In genomic region chr18:23826850-23827620, GRCh38 we compare ENCODE assay signal across 12 cellular contexts.
DNase-seq lines count a peak whose midpoint lies in the region; ATAC-seq and TF ChIP-seq lines count a peak whose summit lies in the region.
"Had no signal": no experiment of that assay in that cellular context is flagged by ENCODE, and none has a peak within 500 bp of the region (broad histone marks: within the 10 kb centered on the region; RNA-seq: fewer than 3 reads in every experiment).

No MANE protein-coding gene starts in this region.

- no peaks in the 10 kb centered on the region for H3K27me3 Mint-ChIP-seq in HFFc6 (ENCODE audit: insufficient read depth)
- H3K27me3 Mint-ChIP-seq in stimulated activated naive B cell treated with anti-CD40 and anti-IgM and Interleukin-4, amounts not matched to agents 10 μg/mL and 1 μg/mL and 100 μg/mL, for 72 hours = no peaks in the 10 kb centered on the region

- no peaks in the 10 kb centered on the region for H3K9me3 Mint-ChIP-seq in HFFc6
- H3K9me3 Mint-ChIP-seq in stimulated activated naive B cell treated with anti-CD40 and anti-IgM and Interleukin-4, amounts not matched to agents 10 μg/mL and 1 μg/mL and 100 μg/mL, for 72 hours = no peaks in the 10 kb centered on the region
- H3K9me3 Mint-ChIP-seq: nephron progenitor cell had no signal

- TF ChIP-seq CTCF in HFFc6 (IDR thresholded peaks at IDR 0.05) = no peak

- H3K36me3 Mint-ChIP-seq in HFFc6 (ENCODE audit: low read depth) = no peaks in the 10 kb centered on the region
- no peaks in the 10 kb centered on the region for H3K36me3 Mint-ChIP-seq in stimulated activated naive B cell treated with anti-CD40 and anti-IgM and Interleukin-4, amounts not matched to agents 10 μg/mL and 1 μg/mL and 100 μg/mL, for 72 hours

- DNase-seq in HFFc6 = no peak
- DNase-seq in amniotic epithelial cell (ENCODE audit: low read depth) = peak; percentile 37
- no peak for DNase-seq in left ventricle myocardium superior
- DNase-seq in stimulated activated naive B cell treated with anti-CD40 and anti-IgM and Interleukin-4, amounts not matched to agents 10 μg/mL and 1 μg/mL and 100 μg/mL, for 72 hours = no peak
- no peak for DNase-seq in NCI-H524 treated with DMSO at 0.1 percent for 48 hours (lab: John Stamatoyannopoulos, UW)
- DNase-seq in hippocampal formation (lab: John Stamatoyannopoulos, UW) = no peak
- no peak for DNase-seq in RPMI8226
- DNase-seq: activated CD8-positive, alpha-beta memory T cell treated with anti-CD3 and anti-CD28 coated beads, Interleukin-2, amount 50 U/mL, for 48 hours; GOT3; NCI-H2029 treated with DMSO at 0.1 percent for 48 hours; nephron progenitor cell had no signal

- H3K4me3 Mint-ChIP-seq in HFFc6 = no peak overlapping the region
- H3K4me3 Mint-ChIP-seq in stimulated activated naive B cell treated with anti-CD40 and anti-IgM and Interleukin-4, amounts not matched to agents 10 μg/mL and 1 μg/mL and 100 μg/mL, for 72 hours = no peak overlapping the region
- H3K4me3 Mint-ChIP-seq: nephron progenitor cell had no signal

- intact Hi-C loops in left ventricle myocardium superior (cut with micrococcal nuclease) = no loop called here

- peaks cover 66% of the 10 kb centered on the region for H3K4me1 Mint-ChIP-seq in HFFc6 (ENCODE audit: low read depth)
- H3K4me1 Mint-ChIP-seq in stimulated activated naive B cell treated with anti-CD40 and anti-IgM and Interleukin-4, amounts not matched to agents 10 μg/mL and 1 μg/mL and 100 μg/mL, for 72 hours = peaks cover 5 to 6% of the 10 kb centered on the region in 2 donors
- H3K4me1 Mint-ChIP-seq: nephron progenitor cell had no signal

- peak; percentile 54 for ATAC-seq in left ventricle myocardium superior
- no peak for ATAC-seq in stimulated activated naive B cell treated with anti-CD40 and anti-IgM and Interleukin-4, amounts not matched to agents 10 μg/mL and 1 μg/mL and 100 μg/mL, for 72 hours (replicated peaks)
- no peak for ATAC-seq in HG02885 (IDR thresholded peaks at IDR 0.05; ENCODE audit: poor library complexity, unreplicated experiment)

- peak overlapping the region; percentile 24; the same call in 1 of the 2 replicates for H3K27ac Mint-ChIP-seq in HFFc6
- peak overlapping the region; percentile 44 for H3K27ac Mint-ChIP-seq in stimulated activated naive B cell treated with anti-CD40 and anti-IgM and Interleukin-4, amounts not matched to agents 10 μg/mL and 1 μg/mL and 100 μg/mL, for 72 hours
- H3K27ac Mint-ChIP-seq: nephron progenitor cell had no signal
